In the genomic region with DNA sequence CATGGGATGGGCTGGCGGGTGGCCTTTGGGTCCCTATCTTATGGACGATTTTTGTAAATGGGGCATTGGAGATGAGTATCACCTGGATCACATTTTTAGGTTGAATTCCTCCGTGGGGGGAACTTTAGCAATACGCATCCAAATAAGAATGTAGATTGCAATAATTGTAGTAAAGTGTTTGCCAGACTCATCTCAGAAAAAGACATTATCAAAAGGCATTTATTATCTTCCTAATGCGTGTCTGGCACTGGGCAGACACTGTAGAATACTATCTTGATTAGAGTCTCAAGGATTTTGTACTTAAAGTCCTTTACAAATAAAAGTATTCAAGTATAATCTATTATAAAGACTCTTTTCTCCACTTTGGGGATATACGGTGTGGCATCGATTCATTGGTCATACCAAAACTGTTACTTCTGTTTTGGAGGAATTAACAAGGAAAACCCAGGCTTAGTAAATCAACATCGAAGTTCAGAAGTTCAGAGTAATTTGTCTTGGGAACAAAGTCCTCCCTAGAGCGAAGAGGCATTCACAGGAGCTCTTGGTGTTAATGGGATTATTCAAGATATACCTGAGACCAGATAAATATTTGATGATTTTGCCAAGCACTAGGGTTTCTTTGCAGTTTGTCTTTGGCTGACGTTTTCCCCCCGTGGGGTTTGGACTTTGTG, we compare ENCODE assay signal across 8 cellular contexts. TPM values are rescaled to one million over a fixed set of nuclear protein-coding genes. Genes with fewer than 3 reads are reported as not detected.
DNase-seq lines count a peak whose midpoint lies in the region; ATAC-seq and TF ChIP-seq lines count a peak whose summit lies in the region.

No MANE protein-coding gene starts in this region.

- peaks cover 18% of the 10 kb centered on the region for H3K4me1 Mint-ChIP-seq in T-helper 2 cell treated with Interferon-gamma antibody and Interleukin-4, amounts not matched to agents 5 μg/mL and 100 μg/mL, for 36 hours (ENCODE audit: low read depth)

- peaks cover 17% of the 10 kb centered on the region for H3K27me3 Mint-ChIP-seq in T-helper 2 cell treated with Interferon-gamma antibody and Interleukin-4, amounts not matched to agents 5 μg/mL and 100 μg/mL, for 36 hours (ENCODE audit: low read depth)

- H3K4me3 ChIP-seq in liver (ENCODE audit: low read depth in 1 of 3, low read length in 3 of 3), result peak overlapping the region in 2 of 3 donors; percentile 13 to 53

- peak overlapping the region; percentile 51 for H3K4me3 Mint-ChIP-seq in T-helper 2 cell treated with Interferon-gamma antibody and Interleukin-4, amounts not matched to agents 5 μg/mL and 100 μg/mL, for 36 hours

- no peaks in the 10 kb centered on the region for H3K36me3 ChIP-seq in liver (ENCODE audit: control insufficient read depth in 4 of 4, insufficient read depth in 3 of 4, low read depth in 1 of 4, low read length in 3 of 4)

- no peak for TF ChIP-seq RAD21 in liver (IDR thresholded peaks at IDR 0.05)

- TF ChIP-seq CTCF in liver (IDR thresholded peaks at IDR 0.05; ENCODE audit: low read depth, low read length, missing input control), result no peak

- H3K9me3 ChIP-seq in liver (ENCODE audit: control insufficient read depth in 4 of 4, low read length in 3 of 4), result no peaks in the 10 kb centered on the region

- no peaks in the 10 kb centered on the region for H3K27me3 ChIP-seq in liver (ENCODE audit: control insufficient read depth in 4 of 4, insufficient read depth in 4 of 4, low read length in 3 of 4)

- H3K4me1 ChIP-seq in liver (ENCODE audit: control insufficient read depth in 4 of 4, insufficient read depth in 4 of 4, low read length in 3 of 4), result peaks cover 8 to 32% (median 27%) of the 10 kb centered on the region in 4 donors

- peak overlapping the region in 1 of 2 donors; percentile 20 for H3K9ac ChIP-seq in liver (ENCODE audit: low read depth in 1 of 2, low read length in 2 of 2)

- no peaks in the 10 kb centered on the region for H3K9me3 Mint-ChIP-seq in T-helper 2 cell treated with Interferon-gamma antibody and Interleukin-4, amounts not matched to agents 5 μg/mL and 100 μg/mL, for 36 hours

- WGBS in liver, result 26% methylated on average over 11 of the region's 11 CpGs

- ATAC-seq in HG02973 (IDR thresholded peaks at IDR 0.05; ENCODE audit: unreplicated experiment), result no peak

- H3K27ac ChIP-seq in liver (ENCODE audit: low read depth in 1 of 2, low read length in 2 of 2), result peak overlapping the region; percentile 62 to 77

- no peak overlapping the region for H3K27ac Mint-ChIP-seq in T-helper 2 cell treated with Interferon-gamma antibody and Interleukin-4, amounts not matched to agents 5 μg/mL and 100 μg/mL, for 36 hours

- no peaks in the 10 kb centered on the region for H3K36me3 Mint-ChIP-seq in T-helper 2 cell treated with Interferon-gamma antibody and Interleukin-4, amounts not matched to agents 5 μg/mL and 100 μg/mL, for 36 hours (ENCODE audit: low read depth)

- no peak for DNase-seq in T-helper 2 cell treated with Interferon-gamma antibody and Interleukin-4, amounts not matched to agents 5 μg/mL and 100 μg/mL, for 36 hours (ENCODE audit: low spot score)
- DNase-seq in T-helper 2 cell, result no peak
- peak; percentile 16 for DNase-seq in astrocyte of the hippocampus (ENCODE audit: low read depth, low spot score)
- DNase-seq in superior temporal gyrus (ENCODE audit: extremely low spot score), result peak; percentile 38
- DNase-seq in NCI-H1105 treated with DMSO at 0.1 percent for 48 hours (lab: John Stamatoyannopoulos, UW), result no peak
- no peak for DNase-seq in NCI-H510A treated with DMSO at 0.1 percent for 48 hours (lab: John Stamatoyannopoulos, UW)

TF ChIP-seq in liver, 16 proteins besides CTCF, POLR2A, EP300 and RAD21:
- no peak for TF ChIP-seq SP1 (IDR thresholded peaks at IDR 0.05)
TF ChIP-seq in liver: peak in this region for 0.

RNA-seq across cellular contexts. Expression of gene ACKR3, which starts 0.6 kb away (rescaled TPM):
- 1 to 10 TPM; 2.6 to 6.0 TPM for total RNA-seq in liver
- polyA plus RNA-seq in liver, result 1 to 10 TPM; 1.6 to 3.5 TPM

Comparison
In these comparisons a context has a peak if more than half of its experiments do, and no peak if none do; other contexts are left out.
1. DNase-seq: peak in astrocyte of the hippocampus (single experiment) and superior temporal gyrus (single experiment); none in T-helper 2 cell treated with Interferon-gamma antibody and Interleukin-4, amounts not matched to agents 5 μg/mL and 100 μg/mL, for 36 hours (single experiment), T-helper 2 cell (0 of 5), NCI-H1105 treated with DMSO at 0.1 percent for 48 hours (single experiment) and NCI-H510A treated with DMSO at 0.1 percent for 48 hours (single experiment).